8 cellular contexts compared by ENCODE assay signal in genomic region chr12:64450711-64451486, GRCh38. TPM values are rescaled to one million over a fixed set of nuclear protein-coding genes. Genes with fewer than 3 reads are reported as not detected.
DNase-seq lines count a peak whose midpoint lies in the region; ATAC-seq and TF ChIP-seq lines count a peak whose summit lies in the region.

No MANE protein-coding gene starts in this region.

- 6 to 12% methylated on average over 8 of the region's 8 CpGs for WGBS in ectodermal cell, 2 experiments

- no peak for TF ChIP-seq CTCF in Peyer's patch (IDR thresholded peaks at IDR 0.05)

- H3K4me3 ChIP-seq in Peyer's patch (peak overlapping the region; percentile 57 to 99 (median 94)), ectodermal cell (ENCODE audit: insufficient read depth, low read depth, low read length) (peak overlapping the region; percentile 93)

- peak; percentile 15 for DNase-seq in COLO829 (ENCODE audit: low spot score)
- DNase-seq in Peyer's patch, result no peak
- DNase-seq in myocyte (ENCODE audit: low read depth), result peak; percentile 20

- no peaks in the 10 kb centered on the region for H3K9me3 ChIP-seq in Peyer's patch
- no peaks in the 10 kb centered on the region for H3K9me3 ChIP-seq in ectodermal cell (ENCODE audit: control insufficient read depth, low read length)

- H3K27ac ChIP-seq in Peyer's patch (peak overlapping the region in 3 of 4 donors; percentile 87 to 96 (median 95)), ectodermal cell (ENCODE audit: insufficient read depth, low read depth, low read length, poor library complexity, severe bottlenecking) (peak overlapping the region; percentile 45)

- H3K27me3 ChIP-seq in Peyer's patch (no peaks in the 10 kb centered on the region), ectodermal cell (ENCODE audit: control insufficient read depth, insufficient read depth, low read length, poor library complexity, severe bottlenecking) (no peaks in the 10 kb centered on the region)

- H3K36me3 ChIP-seq in Peyer's patch, result peaks cover 0 to 20% (median 0%) of the 10 kb centered on the region in 3 donors
- peaks cover 11% of the 10 kb centered on the region for H3K36me3 ChIP-seq in ectodermal cell (ENCODE audit: control insufficient read depth, insufficient read depth, low read length)

- ATAC-seq in HG02884 (IDR thresholded peaks at IDR 0.05; ENCODE audit: unreplicated experiment) (peak; percentile 21), GM18520 (IDR thresholded peaks at IDR 0.05; ENCODE audit: unreplicated experiment) (no peak), HG03196 (IDR thresholded peaks at IDR 0.05; ENCODE audit: unreplicated experiment) (no peak), GM19397 (IDR thresholded peaks at IDR 0.05; ENCODE audit: unreplicated experiment) (no peak)

- H3K4me1 ChIP-seq in Peyer's patch (peaks cover 0 to 8% (median 2%) of the 10 kb centered on the region in 4 donors), ectodermal cell (ENCODE audit: control insufficient read depth, insufficient read depth, low read length) (no peaks in the 10 kb centered on the region)

- TF ChIP-seq POLR2A in Peyer's patch (IDR thresholded peaks at IDR 0.05), result no peak

RNA-seq across cellular contexts. Expression of gene TBK1, which starts 1.0 kb away (rescaled TPM):
- 10 to 100 TPM; 24.9 to 38.0 (median 30.2) TPM for total RNA-seq in Peyer's patch
- 27.7 TPM for polyA plus RNA-seq in ectodermal cell (2013, experiment 1 of 4)
- polyA plus RNA-seq in ectodermal cell (2013, experiment 2 of 4), result 31.6 TPM
- polyA plus RNA-seq in ectodermal cell (2013, experiment 3 of 4), result 18.5 TPM
- polyA plus RNA-seq in ectodermal cell (2013, experiment 4 of 4), result 20.8 TPM
- 40.1 and 40.7 TPM in 2 replicates for total RNA-seq in myocyte
- polyA plus RNA-seq in myocyte (2012), result 9.2 TPM

RNA-seq across cellular contexts. Expression of gene XPOT, which starts 46.7 kb away (rescaled TPM):
- total RNA-seq in Peyer's patch (10 to 100 TPM; 15.6 to 73.4 (median 24.8) TPM), myocyte (63.6 and 73.4 TPM in 2 replicates)
- polyA plus RNA-seq in ectodermal cell (2013, experiment 1 of 4), result 72.7 TPM
- 74.0 TPM for polyA plus RNA-seq in ectodermal cell (2013, experiment 2 of 4)
- 55.1 TPM for polyA plus RNA-seq in ectodermal cell (2013, experiment 3 of 4)
- 58.2 TPM for polyA plus RNA-seq in ectodermal cell (2013, experiment 4 of 4)
- polyA plus RNA-seq in myocyte (2012), result 90.9 TPM

Comparison
In these comparisons a context has a peak if more than half of its experiments do, and no peak if none do; other contexts are left out.
1. DNase-seq: peak in COLO829 (single experiment) and myocyte (single experiment); none in Peyer's patch (0 of 3).